ENCODE assay signal across 1 cellular context in the genomic region with DNA sequence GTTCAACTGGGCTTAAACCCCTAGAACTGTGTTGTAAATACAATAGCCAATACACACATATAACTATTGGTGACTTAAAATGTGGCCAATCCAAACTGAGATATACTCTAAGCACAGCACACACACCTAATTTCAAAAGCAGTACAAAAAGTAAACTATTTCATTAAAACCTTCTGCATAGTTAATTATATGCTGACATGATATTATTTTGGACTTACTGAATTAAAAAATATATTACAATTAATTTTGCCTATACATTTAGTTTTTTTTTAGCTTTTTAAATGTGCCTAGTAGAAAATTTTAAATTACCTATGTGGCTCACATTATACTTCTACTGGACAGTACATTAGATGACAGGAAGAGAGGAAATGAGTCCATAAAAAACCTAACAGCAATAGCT.
TF ChIP-seq lines count a peak whose summit lies in the region.

No MANE protein-coding gene starts in this region.

TF ChIP-seq in K562, 482 proteins besides CTCF, POLR2A, EP300 and RAD21 (continued from another document):
- no peak for TF ChIP-seq ATF6 (CRISPR knock-in tag; IDR thresholded peaks at IDR 0.05)
- TF ChIP-seq, protein P1, sequence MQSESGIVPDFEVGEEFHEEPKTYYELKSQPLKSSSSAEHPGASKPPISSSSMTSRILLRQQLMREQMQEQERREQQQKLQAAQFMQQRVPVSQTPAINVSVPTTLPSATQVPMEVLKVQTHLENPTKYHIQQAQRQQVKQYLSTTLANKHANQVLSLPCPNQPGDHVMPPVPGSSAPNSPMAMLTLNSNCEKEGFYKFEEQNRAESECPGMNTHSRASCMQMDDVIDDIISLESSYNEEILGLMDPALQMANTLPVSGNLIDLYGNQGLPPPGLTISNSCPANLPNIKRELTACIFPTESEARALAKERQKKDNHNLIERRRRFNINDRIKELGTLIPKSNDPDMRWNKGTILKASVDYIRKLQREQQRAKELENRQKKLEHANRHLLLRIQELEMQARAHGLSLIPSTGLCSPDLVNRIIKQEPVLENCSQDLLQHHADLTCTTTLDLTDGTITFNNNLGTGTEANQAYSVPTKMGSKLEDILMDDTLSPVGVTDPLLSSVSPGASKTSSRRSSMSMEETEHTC (IDR thresholded peaks at IDR 0.05): no peak
- TF ChIP-seq, protein P2, sequence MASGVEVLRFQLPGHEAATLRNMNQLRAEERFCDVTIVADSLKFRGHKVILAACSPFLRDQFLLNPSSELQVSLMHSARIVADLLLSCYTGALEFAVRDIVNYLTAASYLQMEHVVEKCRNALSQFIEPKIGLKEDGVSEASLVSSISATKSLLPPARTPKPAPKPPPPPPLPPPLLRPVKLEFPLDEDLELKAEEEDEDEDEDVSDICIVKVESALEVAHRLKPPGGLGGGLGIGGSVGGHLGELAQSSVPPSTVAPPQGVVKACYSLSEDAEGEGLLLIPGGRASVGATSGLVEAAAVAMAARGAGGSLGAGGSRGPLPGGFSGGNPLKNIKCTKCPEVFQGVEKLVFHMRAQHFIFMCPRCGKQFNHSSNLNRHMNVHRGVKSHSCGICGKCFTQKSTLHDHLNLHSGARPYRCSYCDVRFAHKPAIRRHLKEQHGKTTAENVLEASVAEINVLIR (CRISPR knock-in tag; IDR thresholded peaks at IDR 0.05): no peak
TF ChIP-seq in K562: peak in this region for 4.
